22 cellular contexts compared by ENCODE assay signal in the genomic region with DNA sequence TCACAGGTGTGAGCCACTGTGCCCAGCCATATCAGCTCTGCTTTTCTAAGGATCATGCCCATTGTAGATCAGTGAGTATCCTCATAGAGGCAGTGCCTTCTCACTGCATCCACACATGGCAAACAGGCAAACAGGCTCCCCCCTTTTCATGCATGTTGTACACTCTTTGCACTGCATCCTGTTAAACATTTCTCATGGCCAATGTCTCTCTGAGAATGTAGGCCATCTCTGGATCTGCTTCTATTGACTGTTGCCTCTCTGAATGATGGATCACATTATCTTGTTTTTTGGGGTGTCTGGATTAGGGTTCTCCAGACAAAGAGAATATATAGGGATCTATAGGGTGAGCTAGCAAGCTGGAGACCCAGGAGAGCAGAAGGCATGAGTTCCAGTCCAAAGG. TPM values are rescaled to one million over a fixed set of nuclear protein-coding genes. Genes with fewer than 3 reads are reported as not detected.
A peak's percentile ranks its signal among the peaks of the same experiment; 100 is the strongest.
DNase-seq lines count a peak whose midpoint lies in the region; ATAC-seq, FAIRE-seq and TF ChIP-seq lines count a peak whose summit lies in the region.
"Had no signal": no experiment of that assay in that cellular context is flagged by ENCODE, and none has a peak within 500 bp of the region (broad histone marks: within the 10 kb centered on the region; RNA-seq: fewer than 3 reads in every experiment).

No MANE protein-coding gene starts in this region.

- H3K4me3 ChIP-seq in HepG2 (replicated peaks in 1 of 3; ENCODE audit: insufficient read depth in 1 of 3, low read depth in 2 of 3, low read length in 3 of 3), result no peak overlapping the region
- no peak overlapping the region for H3K4me3 ChIP-seq in right lobe of liver
- no peak overlapping the region for H3K4me3 ChIP-seq in bronchial epithelial cell (ENCODE audit: low read depth, low read length)
- H3K4me3 ChIP-seq: BLaER1, GM23338 had no signal

- no peak for ATAC-seq in HepG2
- ATAC-seq in right lobe of liver, result no peak
- no peak for ATAC-seq in memory B cell (ENCODE audit: low read depth)
- ATAC-seq in GM19452 (IDR thresholded peaks at IDR 0.05; ENCODE audit: unreplicated experiment), result no peak
- ATAC-seq: GM23338 had no signal

- TF ChIP-seq POLR2A in HepG2 (IDR thresholded peaks at IDR 0.05; ENCODE audit: insufficient read depth in 1 of 2, low read depth in 2 of 2, low read length in 2 of 2) (no peak), right lobe of liver (IDR thresholded peaks at IDR 0.05) (no peak)

- H3K27ac ChIP-seq in HepG2 (ENCODE audit: extremely low read length, insufficient read depth, low read length), result no peak overlapping the region
- H3K27ac ChIP-seq in right lobe of liver, result no peak overlapping the region
- H3K27ac ChIP-seq: 22Rv1, BLaER1, C4-2B had no signal

- H3K9me3 Mint-ChIP-seq in memory B cell, result peaks cover 8% of the 10 kb centered on the region

- H3K9me3 ChIP-seq in HepG2 (ENCODE audit: low read length) (no peaks in the 10 kb centered on the region), right lobe of liver (no peaks in the 10 kb centered on the region)

- CTCF ChIA-PET in HepG2 (lab: Yijun Ruan, JAX; ENCODE audit: low intra/inter-chr PET ratio, low total read pairs), result no interaction called here

- peak overlapping the region; percentile 2 for H3K27ac Mint-ChIP-seq in memory B cell
- H3K27ac Mint-ChIP-seq: B cell; CD4-positive, CD25-positive, alpha-beta regulatory T cell; CD8-positive, alpha-beta memory T cell; GM23338; H9 had no signal

- peaks cover 6% of the 10 kb centered on the region for H3K4me1 Mint-ChIP-seq in memory B cell
- H3K4me1 Mint-ChIP-seq: CD8-positive, alpha-beta memory T cell; GM23338 had no signal

- peaks cover 5% of the 10 kb centered on the region for H3K36me3 Mint-ChIP-seq in memory B cell

- H3K4me1 ChIP-seq in HepG2 (ENCODE audit: insufficient read depth, low read length), result peaks cover 27% of the 10 kb centered on the region
- H3K4me1 ChIP-seq in right lobe of liver, result no peaks in the 10 kb centered on the region

- no peaks in the 10 kb centered on the region for H3K27me3 Mint-ChIP-seq in memory B cell
- H3K27me3 Mint-ChIP-seq: B cell; CD4-positive, CD25-positive, alpha-beta regulatory T cell had no signal

- DNase-seq in HepG2 (ENCODE audit: low spot score), result no peak
- no peak for DNase-seq in right lobe of liver
- DNase-seq in bronchial epithelial cell (ENCODE audit: low read depth), result no peak
- no peak for DNase-seq in memory B cell (ENCODE audit: low spot score in 2 of 2)
- no peak for DNase-seq in amygdala (lab: John Stamatoyannopoulos, UW)
- DNase-seq in activated CD8-positive, alpha-beta memory T cell treated with anti-CD3 and anti-CD28 coated beads, Interleukin-2, amount 50 U/mL, for 48 hours, result no peak
- DNase-seq: Calu3; CD4-positive, CD25-positive, alpha-beta regulatory T cell; CD8-positive, alpha-beta memory T cell; COR-L47; DMS53; DMS79 treated with DMSO at 0.1 percent for 48 hours; GF-D8; H9 had no signal

- no peaks in the 10 kb centered on the region for H4K20me1 ChIP-seq in HepG2 (ENCODE audit: insufficient read depth, low read length)
- H4K20me1 ChIP-seq: BLaER1 had no signal

- intact Hi-C loops in HepG2 (cut with micrococcal nuclease; ENCODE audit: unreplicated experiment) (no loop called here), right lobe of liver (cut with DNase I) (no loop called here)

- TF ChIP-seq CTCF in HepG2 (CRISPR knock-in tag; IDR thresholded peaks at IDR 0.05), result no peak
- TF ChIP-seq CTCF in right lobe of liver (IDR thresholded peaks at IDR 0.05), result no peak
- TF ChIP-seq CTCF in bronchial epithelial cell (IDR thresholded peaks at IDR 0.05; ENCODE audit: insufficient read depth, low read length, severe bottlenecking), result no peak

- H3K4me3 Mint-ChIP-seq in memory B cell, result no peak overlapping the region
- H3K4me3 Mint-ChIP-seq: B cell; CD4-positive, CD25-positive, alpha-beta regulatory T cell; CD8-positive, alpha-beta memory T cell; GM23338; H9 had no signal

- no peak overlapping the region for H3K4me2 ChIP-seq in HepG2 (ENCODE audit: low read depth, low read length)
- H3K4me2 ChIP-seq: BLaER1, GM23338 had no signal

- no TSS peak for BruUV-seq in HepG2 (replicated peaks; lab: Mats Ljungman, UMichigan)

- H3K79me2 ChIP-seq in HepG2 (ENCODE audit: insufficient read depth, low read length), result no peaks in the 10 kb centered on the region

- POLR2A ChIA-PET in HepG2 (lab: Yijun Ruan, JAX), result interaction anchor here (0.6 kb wide), 1 partner anchor 192 kb away, joined by 4 read pairs; no protein-coding TSS in a partner anchor

- TF ChIP-seq EP300 in HepG2 (IDR thresholded peaks at IDR 0.05; ENCODE audit: low read depth in 2 of 2, low read length in 2 of 2), result no peak
- TF ChIP-seq EP300 in HepG2 (CRISPR knock-in tag; IDR thresholded peaks at IDR 0.05; ENCODE audit: borderline replicate concordance), result no peak

- H3K36me3 ChIP-seq in HepG2 (replicated peaks in 1 of 2; ENCODE audit: control insufficient read depth in 1 of 2, insufficient read depth in 2 of 2, low read length in 2 of 2), result no peaks in the 10 kb centered on the region
- H3K36me3 ChIP-seq in right lobe of liver, result no peaks in the 10 kb centered on the region
- no peaks in the 10 kb centered on the region for H3K36me3 ChIP-seq in bronchial epithelial cell (ENCODE audit: control insufficient read depth, insufficient read depth, low read length)
- H3K36me3 ChIP-seq: BLaER1 had no signal

- no peak for TF ChIP-seq RAD21 in HepG2 (CRISPR knock-in tag; IDR thresholded peaks at IDR 0.05)

- peaks cover 1 to 5% of the 10 kb centered on the region in 2 experiments; a peak in 2 of 5 replicates for H3K27me3 ChIP-seq in HepG2 (ENCODE audit: control insufficient read depth in 1 of 2, insufficient read depth in 2 of 2, low read length in 2 of 2)
- H3K27me3 ChIP-seq in right lobe of liver, result no peaks in the 10 kb centered on the region
- H3K27me3 ChIP-seq in bronchial epithelial cell (ENCODE audit: control insufficient read depth, insufficient read depth, low read length), result no peaks in the 10 kb centered on the region
- H3K27me3 ChIP-seq: BLaER1 had no signal

- no peak overlapping the region for H2AFZ ChIP-seq in HepG2 (ENCODE audit: low read length)
- H2AFZ ChIP-seq: GM23338 had no signal

- H3K9ac ChIP-seq in HepG2 (ENCODE audit: insufficient read depth, low read depth, low read length), result no peak overlapping the region
- H3K9ac ChIP-seq: BLaER1 had no signal

- no peak for FAIRE-seq in HepG2 (lab: Jason Lieb, UNC)
- peak; percentile 75 for FAIRE-seq in bronchial epithelial cell (lab: Jason Lieb, UNC)
- FAIRE-seq: A204.1, GM12892 had no signal

- in situ Hi-C loops in HepG2 (cut with HindIII; ENCODE audit: extremely low pct_ligation_motif_present, low pct_unique_long_range_greater_than_20kb), result no loop called here

RNA-seq across cellular contexts. Expression of a gene that starts 13.1 kb away (rescaled TPM):
- total RNA-seq in HepG2 (2016; rRNA removed; fragmentation: Illumina TruSeq; extraction: Trizol) (2,268 and 3,314 TPM in 2 replicates), right lobe of liver (1,000 to 10,000 TPM in 2 of 6 experiments, 100 to 1,000 TPM in 4; 530 to 1,528 (median 637) TPM), bronchial epithelial cell (1,106 and 1,178 TPM in 2 replicates)
- 754 and 802 TPM in 2 replicates for total RNA-seq in HepG2 (2016; cell fraction: cytosol; rRNA removed; fragmentation: Illumina TruSeq; extraction: Trizol; ENCODE audit: low read depth)
- total RNA-seq in HepG2 (2016; cell fraction: insoluble cytoplasmic fraction; rRNA removed; fragmentation: Illumina TruSeq; extraction: Trizol), result 2,242 and 3,472 TPM in 2 replicates
- 997 and 1,006 TPM in 2 replicates for total RNA-seq in HepG2 (2016; cell fraction: membrane; rRNA removed; fragmentation: Illumina TruSeq; extraction: Trizol)
- 760 and 791 TPM in 2 replicates for total RNA-seq in HepG2 (2016; cell fraction: nucleus; rRNA removed; fragmentation: Illumina TruSeq; extraction: Trizol)
- 2,460 and 3,010 TPM in 2 replicates for polyA plus RNA-seq in HepG2 (2011; rRNA removed)
- polyA plus RNA-seq in HepG2 (2011; cell fraction: cytosol; rRNA removed), result 2,797 and 3,003 TPM in 2 replicates
- 624 and 737 TPM in 2 replicates for polyA plus RNA-seq in HepG2 (2011; cell fraction: nucleus; rRNA removed)
- polyA plus RNA-seq in HepG2 (2012), result 1,687 and 1,874 TPM in 2 replicates
- 1,121 and 1,153 TPM in 2 replicates for polyA plus RNA-seq in HepG2 (2016; cell fraction: cytosol; fragmentation: Illumina TruSeq; extraction: Trizol; ENCODE audit: low read depth)
- 3,894 and 4,262 TPM in 2 replicates for polyA plus RNA-seq in HepG2 (2016; cell fraction: insoluble cytoplasmic fraction; fragmentation: Illumina TruSeq; extraction: Trizol; ENCODE audit: low read depth)
- polyA plus RNA-seq in HepG2 (2016; cell fraction: membrane; fragmentation: Illumina TruSeq; extraction: Trizol; ENCODE audit: low read depth), result 1,143 and 1,145 TPM in 2 replicates
- polyA plus RNA-seq in HepG2 (2016; cell fraction: nucleus; fragmentation: Illumina TruSeq; extraction: Trizol; ENCODE audit: insufficient read depth, low read depth), result 1,363 and 1,473 TPM in 2 replicates
- 700 and 1,641 TPM in 2 replicates for polyA minus RNA-seq in HepG2 (2011; rRNA and poly(A)+ RNA removed; ENCODE audit: low replicate concordance)
- polyA minus RNA-seq in HepG2 (2011; cell fraction: cytosol; rRNA and poly(A)+ RNA removed), result 495 and 562 TPM in 2 replicates
- 234 and 280 TPM in 2 replicates for polyA minus RNA-seq in HepG2 (2011; cell fraction: nucleus; rRNA and poly(A)+ RNA removed)

RNA-seq across cellular contexts. Expression of a gene that starts 34.8 kb away (rescaled TPM):
- total RNA-seq in HepG2 (2016; rRNA removed; fragmentation: Illumina TruSeq; extraction: Trizol) (4.1 and 4.9 TPM in 2 replicates), right lobe of liver (10 to 100 TPM in 4 of 6 experiments, 1 to 10 TPM in 2; 8.6 to 36.3 (median 28.6) TPM), bronchial epithelial cell (5.5 and 8.1 TPM in 2 replicates)
- total RNA-seq in HepG2 (2016; cell fraction: cytosol; rRNA removed; fragmentation: Illumina TruSeq; extraction: Trizol; ENCODE audit: low read depth), result 5.1 and 5.7 TPM in 2 replicates
- 3.1 and 6.7 TPM in 2 replicates for total RNA-seq in HepG2 (2016; cell fraction: insoluble cytoplasmic fraction; rRNA removed; fragmentation: Illumina TruSeq; extraction: Trizol)
- total RNA-seq in HepG2 (2016; cell fraction: membrane; rRNA removed; fragmentation: Illumina TruSeq; extraction: Trizol), result 5.7 and 7.3 TPM in 2 replicates
- total RNA-seq in HepG2 (2016; cell fraction: nucleus; rRNA removed; fragmentation: Illumina TruSeq; extraction: Trizol), result 10.0 and 10.4 TPM in 2 replicates
- 7.9 and 9.7 TPM in 2 replicates for polyA plus RNA-seq in HepG2 (2011; rRNA removed)
- polyA plus RNA-seq in HepG2 (2011; cell fraction: cytosol; rRNA removed), result 1.1 and 1.8 TPM in 2 replicates
- 68.3 and 74.7 TPM in 2 replicates for polyA plus RNA-seq in HepG2 (2011; cell fraction: nucleus; rRNA removed)
- 12.0 and 15.7 TPM in 2 replicates for polyA plus RNA-seq in HepG2 (2012)
- 2.6 and 3.0 TPM in 2 replicates for polyA plus RNA-seq in HepG2 (2016; cell fraction: cytosol; fragmentation: Illumina TruSeq; extraction: Trizol; ENCODE audit: low read depth)
- 6.4 and 10.1 TPM in 2 replicates for polyA plus RNA-seq in HepG2 (2016; cell fraction: insoluble cytoplasmic fraction; fragmentation: Illumina TruSeq; extraction: Trizol; ENCODE audit: low read depth)
- 8.9 and 10.4 TPM in 2 replicates for polyA plus RNA-seq in HepG2 (2016; cell fraction: membrane; fragmentation: Illumina TruSeq; extraction: Trizol; ENCODE audit: low read depth)
- 47.2 and 57.0 TPM in 2 replicates for polyA plus RNA-seq in HepG2 (2016; cell fraction: nucleus; fragmentation: Illumina TruSeq; extraction: Trizol; ENCODE audit: insufficient read depth, low read depth)
- 17.5 and 23.0 TPM in 2 replicates for polyA minus RNA-seq in HepG2 (2011; rRNA and poly(A)+ RNA removed; ENCODE audit: low replicate concordance)
- 2.9 and 4.7 TPM in 2 replicates for polyA minus RNA-seq in HepG2 (2011; cell fraction: cytosol; rRNA and poly(A)+ RNA removed)
- polyA minus RNA-seq in HepG2 (2011; cell fraction: nucleus; rRNA and poly(A)+ RNA removed), result 34.2 and 43.8 TPM in 2 replicates
